8 cellular contexts compared by ENCODE assay signal in the genomic region with DNA sequence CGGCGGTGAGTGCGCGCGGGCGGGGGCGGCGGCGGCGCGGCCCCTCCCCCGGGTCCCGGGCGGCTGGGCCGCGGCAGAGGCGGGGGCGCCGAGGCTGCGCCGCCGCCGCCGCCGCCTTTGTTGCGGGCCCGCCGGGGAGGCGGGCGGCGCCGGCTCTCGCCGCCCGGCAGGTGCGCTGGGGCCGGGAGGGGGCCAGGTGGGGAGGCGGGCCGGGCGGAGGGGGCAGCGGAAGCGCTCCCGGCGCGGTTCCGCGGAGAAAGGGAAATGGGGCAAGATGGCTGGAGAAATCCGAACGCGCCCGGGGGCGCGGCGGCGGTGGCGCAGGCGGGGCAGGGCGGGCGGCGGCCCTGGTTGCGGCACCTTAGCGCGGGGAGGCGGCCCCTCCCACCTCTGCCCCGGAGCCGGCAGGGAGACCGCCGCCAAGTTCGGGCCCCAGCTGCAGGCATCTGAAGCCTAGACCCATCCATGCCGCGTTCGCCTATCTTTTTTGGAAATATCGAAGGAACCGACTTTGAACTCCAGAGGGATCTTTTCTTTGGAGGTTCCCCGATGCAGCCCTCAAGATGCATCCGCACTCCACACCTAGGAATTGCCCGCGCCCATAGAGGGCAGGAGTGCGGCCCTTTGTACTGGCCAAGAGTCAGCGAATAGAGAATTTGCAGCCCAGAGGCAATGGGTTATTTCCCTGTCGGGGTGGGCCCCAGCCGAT. TPM values are rescaled to one million over a fixed set of nuclear protein-coding genes. Genes with fewer than 3 reads are reported as not detected.
A peak's percentile ranks its signal among the peaks of the same experiment; 100 is the strongest.
DNase-seq lines count a peak whose midpoint lies in the region; ATAC-seq lines count a peak whose summit lies in the region.

No MANE protein-coding gene starts in this region.

- ATAC-seq in HG02610 (IDR thresholded peaks at IDR 0.05; ENCODE audit: unreplicated experiment) (peak; percentile 32), left lobe of liver (peak; percentile 44)

- peak; percentile 31 to 80 for DNase-seq in NCI-H187 (lab: John Stamatoyannopoulos, UW)
- no peak for DNase-seq in NCI-H187 treated with DMSO at 0.1 percent for 48 hours (lab: John Stamatoyannopoulos, UW)
- peak; percentile 48 for DNase-seq in NCI-H1105 (lab: John Stamatoyannopoulos, UW)
- peak; percentile 23 to 36 (median 30) for DNase-seq in activated CD4-positive, CD25-positive, alpha-beta regulatory T cell (lab: John Stamatoyannopoulos, UW)
- DNase-seq in cerebellar cortex (ENCODE audit: low spot score): peak; percentile 53
- peak; percentile 68 for DNase-seq in left lobe of liver (ENCODE audit: low spot score)
- DNase-seq in stimulated activated CD4-positive, alpha-beta T cell treated with anti-CD3 and anti-CD28 coated beads, Interleukin-2, amount 100 ng/mL, for 4 hours (ENCODE audit: low read depth): peak; percentile 44

RNA-seq across cellular contexts. Expression of gene POGK, which starts 0.5 kb away (rescaled TPM):
- 10.1 TPM for total RNA-seq in left lobe of liver

RNA-seq across cellular contexts. Expression of gene TADA1, which starts 36.3 kb away (rescaled TPM):
- 14.2 TPM for total RNA-seq in left lobe of liver
